Comparison of ENCODE assay signal across 27 cellular contexts in the genomic region with DNA sequence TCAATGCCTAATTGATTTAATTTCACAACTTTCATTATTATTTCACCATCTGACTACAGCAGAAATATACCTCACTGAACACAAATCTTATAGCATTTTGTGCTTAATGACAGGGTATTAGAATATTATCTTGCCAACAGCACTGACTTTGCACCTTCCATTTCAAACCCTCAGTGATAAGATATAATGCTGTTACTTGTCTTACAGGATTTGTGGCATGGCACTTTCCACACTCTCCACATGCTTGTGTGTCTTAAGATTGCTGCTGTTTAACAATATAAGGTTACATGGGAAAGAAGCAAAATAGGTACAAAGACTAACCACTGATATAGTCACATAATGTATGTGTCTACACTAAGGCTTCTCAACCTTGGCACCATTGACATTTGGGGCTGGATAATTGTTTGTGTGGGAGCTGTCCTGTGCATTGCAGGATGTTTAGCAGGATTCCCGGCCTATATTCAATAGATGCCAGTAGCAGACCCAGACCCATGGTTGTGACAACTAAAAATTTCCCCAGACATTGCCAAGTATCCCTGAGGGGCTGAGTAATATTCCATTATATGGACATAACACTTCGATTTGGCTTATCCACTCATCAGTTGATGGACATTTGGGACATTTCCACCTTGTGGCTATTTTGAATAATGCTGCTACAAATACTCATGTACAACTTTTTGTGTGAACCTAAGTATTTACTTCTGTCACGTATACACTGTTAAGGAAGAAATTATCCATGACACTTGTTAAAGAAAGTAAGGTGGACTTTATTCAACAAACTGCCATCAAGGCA. TPM values are rescaled to one million over a fixed set of nuclear protein-coding genes. Genes with fewer than 3 reads are reported as not detected.
DNase-seq lines count a peak whose midpoint lies in the region; ATAC-seq, FAIRE-seq and TF ChIP-seq lines count a peak whose summit lies in the region.
"Had no signal": no experiment of that assay in that cellular context is flagged by ENCODE, and none has a peak within 500 bp of the region (broad histone marks: within the 10 kb centered on the region; RNA-seq: fewer than 3 reads in every experiment).

No MANE protein-coding gene starts in this region.

- H3K9me1 ChIP-seq in K562 (ENCODE audit: control insufficient read depth, insufficient read depth, low read length): no peaks in the 10 kb centered on the region

- CTCF ChIA-PET in K562 (lab: Yijun Ruan, JAX; ENCODE audit: low intra/inter-chr PET ratio): no interaction called here

- no peak overlapping the region for H3K27ac Mint-ChIP-seq in osteocyte (ENCODE audit: unreplicated experiment)
- H3K27ac Mint-ChIP-seq: activated CD4-positive, alpha-beta T cell treated with anti-CD3 and anti-CD28 coated beads, Interleukin-2, amount 10 ng/mL, durations not matched to agents 24 days and 14 days; CD4-positive, alpha-beta memory T cell; naive thymus-derived CD8-positive, alpha-beta T cell; stimulated activated naive CD8-positive, alpha-beta T cell treated with anti-CD3 and anti-CD28 coated beads, Interleukin-15, amount 100 ng/mL, for 72 hours had no signal

- ATAC-seq in K562 (no peak), HG02678 (IDR thresholded peaks at IDR 0.05; ENCODE audit: unreplicated experiment) (no peak)
- ATAC-seq: body of pancreas; HepG2; naive thymus-derived CD8-positive, alpha-beta T cell; stimulated activated naive CD8-positive, alpha-beta T cell treated with anti-CD3 and anti-CD28 coated beads, Interleukin-15, amount 100 ng/mL, for 72 hours had no signal

- no peaks in the 10 kb centered on the region for H3K9me3 Mint-ChIP-seq in osteocyte (ENCODE audit: unreplicated experiment)
- H3K9me3 Mint-ChIP-seq: activated CD4-positive, alpha-beta T cell treated with anti-CD3 and anti-CD28 coated beads, Interleukin-2, amount 10 ng/mL, durations not matched to agents 24 days and 14 days; CD4-positive, alpha-beta memory T cell; naive thymus-derived CD8-positive, alpha-beta T cell; stimulated activated naive CD8-positive, alpha-beta T cell treated with anti-CD3 and anti-CD28 coated beads, Interleukin-15, amount 100 ng/mL, for 72 hours had no signal

- no peak for TF ChIP-seq CTCF in K562 (IDR thresholded peaks at IDR 0.05 in 2 of 3, conservative IDR thresholded peaks at IDR 0.05 in 1 of 3; ENCODE audit: insufficient read depth in 2 of 3, low read depth in 1 of 3, low read length in 3 of 3)
- TF ChIP-seq CTCF in osteocyte (IDR thresholded peaks at IDR 0.05): peak; percentile 16

- peaks cover 0 to 14% of the 10 kb centered on the region in 2 experiments; a peak in 3 of 5 replicates for H3K4me1 ChIP-seq in K562 (replicated peaks in 1 of 2; ENCODE audit: control insufficient read depth in 2 of 2, insufficient read depth in 2 of 2, low read length in 2 of 2)

- in situ Hi-C loops in K562 (cut with MboI): no loop called here

- no peak overlapping the region for H3K9ac ChIP-seq in K562 (ENCODE audit: insufficient read depth in 1 of 2, low read depth in 2 of 2, low read length in 2 of 2)

- H2AFZ ChIP-seq in K562 (ENCODE audit: low read depth, low read length): no peak overlapping the region

- WGBS in K562 (ENCODE audit: insufficient coverage, low coverage, missing lambda C conversion rate): 55% methylated on average over 3 of the region's 3 CpGs

- H3K36me3 Mint-ChIP-seq in osteocyte (ENCODE audit: unreplicated experiment): no peaks in the 10 kb centered on the region
- H3K36me3 Mint-ChIP-seq: CD4-positive, alpha-beta memory T cell had no signal

- FAIRE-seq in K562 (lab: Jason Lieb, UNC): no peak
- FAIRE-seq: H54, HepG2 had no signal

- H3K27me3 Mint-ChIP-seq in osteocyte (ENCODE audit: unreplicated experiment): peaks cover 7% of the 10 kb centered on the region

- no peaks in the 10 kb centered on the region for H3K9me3 ChIP-seq in K562 (replicated peaks; ENCODE audit: control insufficient read depth, insufficient read depth, low read depth, low read length)
- H3K9me3 ChIP-seq: body of pancreas had no signal

- peaks cover 9% of the 10 kb centered on the region for H3K4me1 Mint-ChIP-seq in osteocyte (ENCODE audit: unreplicated experiment)

- BruUV-seq in K562 (replicated peaks; lab: Mats Ljungman, UMichigan): no TSS peak

- no peak for TF ChIP-seq RAD21 in K562 (CRISPR knock-in tag; conservative IDR thresholded peaks at IDR 0.05 in 1 of 2, IDR thresholded peaks at IDR 0.05 in 1 of 2)

- H3K79me2 ChIP-seq in K562 (ENCODE audit: control insufficient read depth, insufficient read depth, low read length): peaks cover 8% of the 10 kb centered on the region

- H3K4me3 Mint-ChIP-seq in osteocyte (ENCODE audit: unreplicated experiment): no peak overlapping the region
- H3K4me3 Mint-ChIP-seq: activated CD4-positive, alpha-beta T cell treated with anti-CD3 and anti-CD28 coated beads, Interleukin-2, amount 10 ng/mL, durations not matched to agents 24 days and 14 days; CD4-positive, alpha-beta memory T cell; naive thymus-derived CD8-positive, alpha-beta T cell; stimulated activated naive CD8-positive, alpha-beta T cell treated with anti-CD3 and anti-CD28 coated beads, Interleukin-15, amount 100 ng/mL, for 72 hours had no signal

- H3K4me3 ChIP-seq in K562: no peak overlapping the region
- H3K4me3 ChIP-seq: body of pancreas, smooth muscle cell had no signal

- no peak overlapping the region for H3K4me2 ChIP-seq in K562 (ENCODE audit: insufficient read depth, low read length)
- H3K4me2 ChIP-seq: smooth muscle cell had no signal

- peak; percentile 0 for DNase-seq in DMS53 (lab: John Stamatoyannopoulos, UW)
- DNase-seq in DMS53 treated with DMSO at 0.1 percent for 48 hours (lab: John Stamatoyannopoulos, UW; ENCODE audit: unreplicated experiment): no peak
- peak; percentile 26 for DNase-seq in HT-29 (ENCODE audit: low spot score)
- DNase-seq in K562 (ENCODE audit: extremely low read depth in 1 of 4, low spot score in 3 of 4): no peak
- no peak for DNase-seq in osteocyte (ENCODE audit: extremely low spot score, unreplicated experiment)
- no peak for DNase-seq in NCI-H2196 (lab: John Stamatoyannopoulos, UW; ENCODE audit: unreplicated experiment)
- no peak for DNase-seq in LoVo (ENCODE audit: low spot score)
- DNase-seq: 8988T; activated CD4-positive, alpha-beta T cell treated with anti-CD3 and anti-CD28 coated beads, Interleukin-2, amount 10 ng/mL, durations not matched to agents 24 days and 14 days; activated T-cell treated with anti-CD3 and anti-CD28 coated beads, Interleukin-2, amount 50 U/mL, for 48 hours; body of pancreas; CD4-positive, alpha-beta memory T cell; head of caudate nucleus; midbrain; naive thymus-derived CD8-positive, alpha-beta T cell; NCI-H1048; NCI-H2029; NCI-H226; NCI-H69; stimulated activated CD4-positive, alpha-beta T cell treated with anti-CD3 and anti-CD28 coated beads, Interleukin-1b, Interleukin-23, amount 100 ng/mL, for 48 hours; stimulated activated CD8-positive, alpha-beta memory T cell treated with anti-CD3 and anti-CD28 coated beads, Interleukin-4, amount 100 ng/mL, for 48 hours; stimulated activated naive CD8-positive, alpha-beta T cell treated with anti-CD3 and anti-CD28 coated beads, Interleukin-15, amount 100 ng/mL, for 72 hours had no signal

- no peaks in the 10 kb centered on the region for H3K27me3 ChIP-seq in K562 (ENCODE audit: control insufficient read depth in 2 of 2, insufficient read depth in 2 of 2, low read length in 2 of 2)
- H3K27me3 ChIP-seq: body of pancreas had no signal

- no peak overlapping the region for H3K27ac ChIP-seq in K562 (ENCODE audit: extremely low read depth, low read depth, low read length)
- H3K27ac ChIP-seq: body of pancreas, epithelial cell of prostate had no signal

- POLR2A ChIA-PET in K562 (lab: Yijun Ruan, JAX): no interaction called here

- intact Hi-C loops in K562 (cut with micrococcal nuclease): no loop called here

- H4K20me1 ChIP-seq in K562 (replicated peaks; ENCODE audit: control insufficient read depth, insufficient read depth, low read length): no peaks in the 10 kb centered on the region

- no peak for TF ChIP-seq EP300 in K562 (IDR thresholded peaks at IDR 0.05; ENCODE audit: low read length)

- TF ChIP-seq POLR2A in K562 (conservative IDR thresholded peaks at IDR 0.05): no peak

- H3K36me3 ChIP-seq in K562 (ENCODE audit: control insufficient read depth, insufficient read depth, low read length): no peaks in the 10 kb centered on the region

TF ChIP-seq in K562, 482 proteins besides CTCF, POLR2A, EP300 and RAD21:
- TF ChIP-seq, protein P1, sequence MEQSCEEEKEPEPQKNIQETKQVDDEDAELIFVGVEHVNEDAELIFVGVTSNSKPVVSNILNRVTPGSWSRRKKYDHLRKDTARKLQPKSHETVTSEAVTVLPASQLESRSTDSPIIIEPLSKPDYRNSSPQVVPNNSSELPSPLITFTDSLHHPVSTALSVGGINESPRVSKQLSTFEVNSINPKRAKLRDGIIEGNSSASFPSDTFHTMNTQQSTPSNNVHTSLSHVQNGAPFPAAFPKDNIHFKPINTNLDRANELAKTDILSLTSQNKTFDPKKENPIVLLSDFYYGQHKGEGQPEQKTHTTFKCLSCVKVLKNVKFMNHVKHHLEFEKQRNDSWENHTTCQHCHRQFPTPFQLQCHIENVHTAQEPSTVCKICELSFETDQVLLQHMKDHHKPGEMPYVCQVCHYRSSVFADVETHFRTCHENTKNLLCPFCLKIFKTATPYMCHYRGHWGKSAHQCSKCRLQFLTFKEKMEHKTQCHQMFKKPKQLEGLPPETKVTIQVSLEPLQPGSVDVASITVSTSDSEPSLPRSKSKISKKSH (CRISPR knock-in tag; IDR thresholded peaks at IDR 0.05): no peak
- TF ChIP-seq ZNF778 (CRISPR knock-in tag; IDR thresholded peaks at IDR 0.05): no peak
- peak; percentile 70 for TF ChIP-seq ZNF134 (CRISPR knock-in tag; conservative IDR thresholded peaks at IDR 0.05)

RNA-seq across cellular contexts. Expression of a gene that starts 5.7 kb away (rescaled TPM):
- total RNA-seq in HT-29 (2014; rRNA removed; shearing (Covaris generic)): 7.9 and 8.1 TPM in 2 replicates
- total RNA-seq in K562 (2011; cell fraction: chromatin; rRNA removed; ENCODE audit: low replicate concordance): 16.1 and 63.3 TPM in 2 replicates
- total RNA-seq in K562 (2011; cell fraction: nucleolus; rRNA removed): 10.2 and 15.9 TPM in 2 replicates
- 20.3 and 23.1 TPM in 2 replicates for total RNA-seq in K562 (2011; cell fraction: nucleoplasm; rRNA removed)
- total RNA-seq in K562 (2014; rRNA removed) (9.3 and 10.4 TPM in 2 replicates), K562 (2014; rRNA removed; fragmentation: Illumina TruSeq; extraction: Trizol) (18.2 and 21.4 TPM in 2 replicates), K562 (2015; rRNA removed; fragmentation: Illumina TruSeq; extraction: Trizol) (14.3 and 14.7 TPM in 2 replicates), K562 (2021) (17.1 and 18.7 TPM in 2 replicates), osteocyte (9.2 and 12.2 TPM in 2 replicates)
- polyA plus RNA-seq in K562 (2011; rRNA removed) (12.3 and 16.0 TPM in 2 replicates), K562 (2014; fragmentation: Illumina TruSeq; extraction: Trizol) (14.9 and 17.2 TPM in 2 replicates), K562 (2014; fragmentation: Nextera tagmentation; extraction: Ambion mirVana) (10 to 100 TPM in 1 of 2 experiments, 1 to 10 TPM in 1; 10.0 to 10.6 TPM), K562 (2014; rRNA removed) (8.4 and 9.0 TPM in 2 replicates)
- polyA plus RNA-seq in K562 (2011; cell fraction: cytosol; rRNA removed): 3.5 and 6.4 TPM in 2 replicates
- 7.0 and 10.8 TPM in 2 replicates for polyA plus RNA-seq in K562 (2011; cell fraction: nucleus; rRNA removed)
- polyA plus RNA-seq in K562 (2012): 10.8 and 16.4 TPM in 2 replicates
- 47.8 and 52.7 TPM in 2 replicates for polyA minus RNA-seq in K562 (2011; rRNA and poly(A)+ RNA removed)
- 11.1 and 14.1 TPM in 2 replicates for polyA minus RNA-seq in K562 (2011; cell fraction: cytosol; rRNA and poly(A)+ RNA removed)
- polyA minus RNA-seq in K562 (2011; cell fraction: nucleus; rRNA and poly(A)+ RNA removed): 38.5 and 55.3 TPM in 2 replicates
- total RNA-seq: CD4-positive, alpha-beta memory T cell; naive thymus-derived CD8-positive, alpha-beta T cell had no signal

Comparison
In these comparisons a context has a peak if more than half of its experiments do, and no peak if none do; other contexts are left out.
1. DNase-seq: peak in DMS53 (single experiment) and HT-29 (single experiment); none in DMS53 treated with DMSO at 0.1 percent for 48 hours (single experiment), K562 (0 of 4), osteocyte (single experiment), NCI-H2196 (single experiment) and LoVo (single experiment).